22 cellular contexts compared by ENCODE assay signal in the genomic region with DNA sequence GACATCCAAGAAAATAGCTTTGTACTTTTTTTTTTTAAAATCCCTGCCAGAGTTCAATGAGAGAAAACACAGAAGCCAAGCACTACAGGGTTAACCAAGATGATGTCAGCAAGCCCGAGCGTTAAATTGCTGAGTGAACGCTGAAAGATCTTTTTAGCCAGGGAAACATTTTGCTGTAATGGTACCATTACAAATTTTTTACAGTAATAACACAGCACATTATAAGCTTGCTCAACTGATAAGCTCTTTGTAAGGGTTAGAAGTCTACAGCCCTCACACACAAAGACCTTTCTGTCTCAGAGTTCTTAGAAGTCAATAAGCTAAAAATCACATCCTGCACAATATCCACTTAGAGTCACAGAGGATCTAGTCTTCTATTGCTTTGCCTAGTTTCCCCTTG. TPM values are rescaled to one million over a fixed set of nuclear protein-coding genes. Genes with fewer than 3 reads are reported as not detected.
DNase-seq lines count a peak whose midpoint lies in the region; ATAC-seq and TF ChIP-seq lines count a peak whose summit lies in the region.
"Had no signal": no experiment of that assay in that cellular context is flagged by ENCODE, and none has a peak within 500 bp of the region (broad histone marks: within the 10 kb centered on the region; RNA-seq: fewer than 3 reads in every experiment).

No MANE protein-coding gene starts in this region.

- no peaks in the 10 kb centered on the region for H3K9me3 Mint-ChIP-seq in stimulated activated naive CD8-positive, alpha-beta T cell treated with anti-CD3 and anti-CD28 coated beads, Interleukin-15, amount 100 ng/mL, for 72 hours
- H3K9me3 Mint-ChIP-seq: naive thymus-derived CD8-positive, alpha-beta T cell; stimulated activated effector memory CD8-positive, alpha-beta T cell treated with anti-CD3 and anti-CD28 coated beads, Interleukin-12 subunit alpha, Interleukin-12 subunit beta, amount 100 ng/mL, for 72 hours had no signal

- H3K4me3 Mint-ChIP-seq in stimulated activated naive CD8-positive, alpha-beta T cell treated with anti-CD3 and anti-CD28 coated beads, Interleukin-15, amount 100 ng/mL, for 72 hours = no peak overlapping the region
- H3K4me3 Mint-ChIP-seq: naive thymus-derived CD8-positive, alpha-beta T cell; stimulated activated effector memory CD8-positive, alpha-beta T cell treated with anti-CD3 and anti-CD28 coated beads, Interleukin-12 subunit alpha, Interleukin-12 subunit beta, amount 100 ng/mL, for 72 hours had no signal

- H3K4me3 ChIP-seq in body of pancreas = no peak overlapping the region
- H3K4me3 ChIP-seq in liver (ENCODE audit: low read depth in 1 of 3, low read length in 3 of 3) = no peak overlapping the region
- H3K4me3 ChIP-seq: adrenal gland, esophagus squamous epithelium, skin epidermis, upper lobe of left lung had no signal

- ATAC-seq in Right ventricle myocardium superior (ENCODE audit: poor library complexity) = peak; percentile 43
- ATAC-seq in body of pancreas = peak; percentile 18
- no peak for ATAC-seq in stimulated activated naive CD8-positive, alpha-beta T cell treated with anti-CD3 and anti-CD28 coated beads, Interleukin-15, amount 100 ng/mL, for 72 hours
- ATAC-seq: left lobe of liver; naive thymus-derived CD8-positive, alpha-beta T cell; stimulated activated effector memory CD8-positive, alpha-beta T cell treated with anti-CD3 and anti-CD28 coated beads, Interleukin-12 subunit alpha, Interleukin-12 subunit beta, amount 100 ng/mL, for 72 hours had no signal

- TF ChIP-seq POLR2A in body of pancreas (IDR thresholded peaks at IDR 0.05) = no peak

- peaks cover 50% of the 10 kb centered on the region for H3K4me1 Mint-ChIP-seq in stimulated activated naive CD8-positive, alpha-beta T cell treated with anti-CD3 and anti-CD28 coated beads, Interleukin-15, amount 100 ng/mL, for 72 hours

- H3K27me3 ChIP-seq in body of pancreas (no peaks in the 10 kb centered on the region), liver (ENCODE audit: control insufficient read depth in 4 of 4, insufficient read depth in 4 of 4, low read length in 3 of 4) (no peaks in the 10 kb centered on the region)
- H3K27me3 ChIP-seq: adrenal gland, esophagus squamous epithelium, upper lobe of left lung had no signal

- H3K4me1 ChIP-seq in body of pancreas (peaks cover 12% of the 10 kb centered on the region), liver (ENCODE audit: control insufficient read depth in 4 of 4, insufficient read depth in 4 of 4, low read length in 3 of 4) (no peaks in the 10 kb centered on the region)

- no peak for DNase-seq in Right ventricle myocardium superior
- DNase-seq in cardiac septum (ENCODE audit: low spot score) = no peak
- no peak for DNase-seq in body of pancreas
- no peak for DNase-seq in NCI-H2029 treated with DMSO at 0.1 percent for 48 hours (lab: John Stamatoyannopoulos, UW)
- no peak for DNase-seq in stimulated activated naive CD8-positive, alpha-beta T cell treated with anti-CD3 and anti-CD28 coated beads, Interleukin-15, amount 100 ng/mL, for 72 hours
- DNase-seq in NOMO-1 treated with dmso at 0.1 percent for 144 hours (lab: John Stamatoyannopoulos, UW; ENCODE audit: unreplicated experiment) = no peak
- no peak for DNase-seq in DMS 273 (lab: John Stamatoyannopoulos, UW; ENCODE audit: unreplicated experiment)
- DNase-seq: activated CD8-positive, alpha-beta memory T cell treated with anti-CD3 and anti-CD28 coated beads, Interleukin-2, amount 50 U/mL, for 4 hours; adrenal gland; Calu3; dermis blood vessel endothelial cell; esophagus squamous epithelium; GDM1; Kasumi-1; naive thymus-derived CD8-positive, alpha-beta T cell; NCI-H1436 treated with DMSO at 0.1 percent for 48 hours; NCI-H510A treated with DMSO at 0.1 percent for 48 hours; upper lobe of left lung had no signal

- no peak overlapping the region for H3K27ac Mint-ChIP-seq in stimulated activated naive CD8-positive, alpha-beta T cell treated with anti-CD3 and anti-CD28 coated beads, Interleukin-15, amount 100 ng/mL, for 72 hours

- TF ChIP-seq CTCF in body of pancreas (IDR thresholded peaks at IDR 0.05) = no peak
- TF ChIP-seq CTCF in liver (IDR thresholded peaks at IDR 0.05; ENCODE audit: low read depth, low read length, missing input control) = no peak

- no peaks in the 10 kb centered on the region for H3K9me3 ChIP-seq in body of pancreas
- H3K9me3 ChIP-seq in liver (ENCODE audit: control insufficient read depth in 4 of 4, low read length in 3 of 4) = no peaks in the 10 kb centered on the region
- H3K9me3 ChIP-seq: adrenal gland, esophagus squamous epithelium, upper lobe of left lung had no signal

- no peak for TF ChIP-seq RAD21 in liver (IDR thresholded peaks at IDR 0.05)

- no peaks in the 10 kb centered on the region for H3K36me3 ChIP-seq in body of pancreas (replicated peaks in 1 of 2; ENCODE audit: insufficient read depth in 1 of 2, low read depth in 2 of 2)
- no peaks in the 10 kb centered on the region for H3K36me3 ChIP-seq in liver (ENCODE audit: control insufficient read depth in 4 of 4, insufficient read depth in 3 of 4, low read depth in 1 of 4, low read length in 3 of 4)
- H3K36me3 ChIP-seq: adrenal gland had no signal

- no peaks in the 10 kb centered on the region for H3K27me3 Mint-ChIP-seq in stimulated activated naive CD8-positive, alpha-beta T cell treated with anti-CD3 and anti-CD28 coated beads, Interleukin-15, amount 100 ng/mL, for 72 hours
- H3K27me3 Mint-ChIP-seq: naive thymus-derived CD8-positive, alpha-beta T cell had no signal

- H3K27ac ChIP-seq in body of pancreas (no peak overlapping the region), liver (ENCODE audit: low read depth in 1 of 2, low read length in 2 of 2) (no peak overlapping the region)
- H3K27ac ChIP-seq: esophagus squamous epithelium, upper lobe of left lung had no signal

- H3K9ac ChIP-seq in liver (ENCODE audit: low read depth in 1 of 2, low read length in 2 of 2) = no peak overlapping the region

- WGBS in body of pancreas, 2 donors = 24 to 35% methylated on average over 3 of the region's 3 CpGs
- 59% methylated on average over 3 of the region's 3 CpGs for WGBS in liver

- intact Hi-C loops in Right ventricle myocardium superior (cut with DNase I) (no loop called here), cardiac septum (cut with DNase I) (no loop called here), body of pancreas (cut with DNase I) (no loop called here)

TF ChIP-seq in liver, 16 proteins besides CTCF, POLR2A, EP300 and RAD21:
- TF ChIP-seq NR2F2 (IDR thresholded peaks at IDR 0.05) (peak; percentile 18), YY1 (IDR thresholded peaks at IDR 0.05) (no peak)

RNA-seq across cellular contexts. Expression of gene CHSY1, which starts 30.0 kb away (rescaled TPM):
- total RNA-seq in Right ventricle myocardium superior (12.7 TPM), cardiac septum (17.5 TPM), body of pancreas (10 to 100 TPM in 1 of 2 donors, 1 to 10 TPM in 1; 7.8 to 12.2 TPM), liver (10 to 100 TPM in 1 of 2 donors, 1 to 10 TPM in 1; 9.5 to 12.3 TPM)
- 1 to 10 TPM; 1.4 to 3.7 TPM for polyA plus RNA-seq in liver

RNA-seq across cellular contexts. Expression of gene SELENOS, which starts 55.4 kb away (rescaled TPM):
- total RNA-seq in Right ventricle myocardium superior = 41.1 TPM
- 51.6 TPM for total RNA-seq in cardiac septum
- 10 to 100 TPM; 37.2 to 45.1 TPM for total RNA-seq in body of pancreas
- 10 to 100 TPM; 25.8 to 66.4 TPM for total RNA-seq in liver
- 10 to 100 TPM; 65.2 to 71.1 TPM for polyA plus RNA-seq in liver
